Comparison of ENCODE assay signal across 16 cellular contexts in the genomic region with DNA sequence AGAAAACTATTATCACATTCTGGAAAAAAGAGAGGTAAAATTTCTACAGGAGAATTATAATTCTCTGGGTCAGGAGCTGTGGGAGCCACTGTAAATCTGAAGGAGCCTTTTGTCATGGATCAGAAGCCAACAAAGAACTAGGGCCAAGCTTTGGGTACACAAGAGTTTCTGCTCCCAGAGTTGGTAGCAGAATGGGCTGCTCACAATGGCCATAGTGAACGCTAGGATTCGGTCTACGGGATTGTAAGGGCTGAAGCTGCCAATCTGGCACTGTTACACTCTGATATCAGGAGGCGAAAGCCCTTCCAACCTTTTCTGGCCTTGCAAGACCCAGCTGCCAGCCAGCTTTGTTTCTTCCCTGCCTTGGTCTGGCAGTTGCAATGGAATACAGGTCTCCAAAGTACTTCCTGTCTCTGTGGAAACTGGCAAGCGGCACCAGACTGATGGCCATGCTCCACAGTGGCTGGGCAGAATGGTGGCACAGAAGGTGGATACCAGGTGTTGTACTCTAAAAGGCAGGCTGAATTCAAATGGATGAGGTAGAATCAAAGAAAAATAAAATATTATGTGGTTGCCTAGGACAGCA.
"Had no signal": no experiment of that assay in that cellular context is flagged by ENCODE, and none has a peak within 500 bp of the region (broad histone marks: within the 10 kb centered on the region; RNA-seq: fewer than 3 reads in every experiment).

No MANE protein-coding gene starts in this region.

- DNase-seq: activated CD4-positive, alpha-beta T cell treated with anti-CD3 and anti-CD28 coated beads, Interleukin-2, amount 10 ng/mL, durations not matched to agents 7 days and 5 days; activated CD8-positive, alpha-beta memory T cell treated with anti-CD3 and anti-CD28 coated beads, Interleukin-2, amount 50 U/mL, for 4 hours; activated naive CD4-positive, alpha-beta T cell treated with anti-CD3 and anti-CD28 coated beads, Interleukin-2, amount 50 U/mL, for 16 hours; activated T-cell treated with anti-CD3 and anti-CD28 coated beads, Interleukin-2, amount 50 U/mL, for 4 hours; foreskin fibroblast; mammary epithelial cell; midbrain; retina; spleen; stimulated activated naive CD4-positive, alpha-beta T cell; T1000; tibial artery had no signal

- H3K4me3 ChIP-seq: left lung, spleen, tibial artery had no signal

- H3K27ac Mint-ChIP-seq: activated CD4-positive, alpha-beta T cell treated with anti-CD3 and anti-CD28 coated beads, Interleukin-2, amount 10 ng/mL, durations not matched to agents 7 days and 5 days; nephron had no signal

- H3K9me3 Mint-ChIP-seq: nephron had no signal

- H3K27ac ChIP-seq: epithelial cell of prostate, left lung, spleen, tibial artery had no signal

- H3K27me3 ChIP-seq: left lung, spleen, tibial artery had no signal

- H3K4me1 Mint-ChIP-seq: activated CD4-positive, alpha-beta T cell treated with anti-CD3 and anti-CD28 coated beads, Interleukin-2, amount 10 ng/mL, durations not matched to agents 7 days and 5 days; nephron had no signal

- H3K36me3 ChIP-seq: left lung, spleen, tibial artery had no signal

- H3K27me3 Mint-ChIP-seq: activated CD4-positive, alpha-beta T cell treated with anti-CD3 and anti-CD28 coated beads, Interleukin-2, amount 10 ng/mL, durations not matched to agents 7 days and 5 days had no signal

- H3K4me1 ChIP-seq: left lung, spleen had no signal

- H3K4me3 Mint-ChIP-seq: activated CD4-positive, alpha-beta T cell treated with anti-CD3 and anti-CD28 coated beads, Interleukin-2, amount 10 ng/mL, durations not matched to agents 7 days and 5 days; activated T-cell treated with anti-CD3 and anti-CD28 coated beads, Interleukin-2, amount 50 U/mL, for 4 hours; nephron had no signal

- ATAC-seq: activated CD4-positive, CD25-positive, alpha-beta regulatory T cell treated with anti-CD3 and anti-CD28 coated beads, Interleukin-2, amount 50 U/mL, for 24 hours; activated T-cell treated with anti-CD3 and anti-CD28 coated beads, Interleukin-2, amount 50 U/mL, for 4 hours; left lung had no signal

- H3K9me3 ChIP-seq: left lung, spleen, tibial artery had no signal
